In genomic region chr7:155450558-155450827, GRCh38 we compare ENCODE assay signal across 22 cellular contexts. TPM values are rescaled to one million over a fixed set of nuclear protein-coding genes. Genes with fewer than 3 reads are reported as not detected.
DNase-seq lines count a peak whose midpoint lies in the region; ATAC-seq and TF ChIP-seq lines count a peak whose summit lies in the region.
"Had no signal": no experiment of that assay in that cellular context is flagged by ENCODE, and none has a peak within 500 bp of the region (broad histone marks: within the 10 kb centered on the region; RNA-seq: fewer than 3 reads in every experiment).

No MANE protein-coding gene starts in this region.

- H3K4me1 Mint-ChIP-seq in GM23338 (peaks cover 25% of the 10 kb centered on the region), neural progenitor cell (peaks cover 48% of the 10 kb centered on the region)
- H3K4me1 Mint-ChIP-seq in stimulated activated naive B cell treated with anti-CD40 and anti-IgM and Interleukin-4, amounts not matched to agents 10 μg/mL and 1 μg/mL and 100 μg/mL, for 72 hours: peaks cover 32 to 47% of the 10 kb centered on the region in 2 donors

- H3K27me3 Mint-ChIP-seq in GM23338 (ENCODE audit: insufficient read depth, low read depth, poor library complexity) (peaks cover 100% of the 10 kb centered on the region), neural progenitor cell (ENCODE audit: insufficient read depth, low read depth) (peaks cover 84% of the 10 kb centered on the region)
- H3K27me3 Mint-ChIP-seq in stimulated activated naive B cell treated with anti-CD40 and anti-IgM and Interleukin-4, amounts not matched to agents 10 μg/mL and 1 μg/mL and 100 μg/mL, for 72 hours: peaks cover 65 to 90% of the 10 kb centered on the region in 2 donors

- H4K20me1 ChIP-seq in GM23338 (replicated peaks; ENCODE audit: insufficient read depth) (peaks cover 35% of the 10 kb centered on the region), neural progenitor cell (ENCODE audit: low read depth) (peaks cover 86% of the 10 kb centered on the region)

- peak overlapping the region; percentile 54; the same call in 1 of the 2 replicates for H3K4me3 ChIP-seq in GM23338
- peak overlapping the region; percentile 55 for H3K4me3 ChIP-seq in iPS-15b (ENCODE audit: low read depth, low read length)
- no peak overlapping the region for H3K4me3 ChIP-seq in neural progenitor cell
- H3K4me3 ChIP-seq in colonic mucosa: no peak overlapping the region

- H3K9me2 ChIP-seq in GM23338 (ENCODE audit: insufficient read depth): no peaks in the 10 kb centered on the region

- H3K9me3 Mint-ChIP-seq in GM23338 (peaks cover 13% of the 10 kb centered on the region), neural progenitor cell (peaks cover 3% of the 10 kb centered on the region)
- H3K9me3 Mint-ChIP-seq in stimulated activated naive B cell treated with anti-CD40 and anti-IgM and Interleukin-4, amounts not matched to agents 10 μg/mL and 1 μg/mL and 100 μg/mL, for 72 hours: no peaks in the 10 kb centered on the region
- H3K9me3 Mint-ChIP-seq: CD8-positive, alpha-beta memory T cell had no signal

- no peak overlapping the region for H2AFZ ChIP-seq in GM23338
- no peak overlapping the region for H2AFZ ChIP-seq in neural progenitor cell (replicated peaks)

- TF ChIP-seq CTCF in GM23338 (conservative IDR thresholded peaks at IDR 0.05; ENCODE audit: low read depth in 2 of 2): no peak
- TF ChIP-seq CTCF in neural progenitor cell (IDR thresholded peaks at IDR 0.05): no peak
- no peak for TF ChIP-seq CTCF in colonic mucosa (IDR thresholded peaks at IDR 0.05)

- DNase-seq in GM23338 (ENCODE audit: low spot score) (no peak), neural progenitor cell (ENCODE audit: low spot score) (no peak), hepatic stellate cell (ENCODE audit: low spot score) (no peak), NCI-H1417 treated with DMSO at 0.1 percent for 48 hours (lab: John Stamatoyannopoulos, UW) (no peak), colonic mucosa (no peak)
- DNase-seq in stimulated activated naive B cell treated with anti-CD40 and anti-IgM and Interleukin-4, amounts not matched to agents 10 μg/mL and 1 μg/mL and 100 μg/mL, for 72 hours: no peak
- DNase-seq: ACHN; BE2C; C1 segment of cervical spinal cord; CD4-positive, CD25-positive, alpha-beta regulatory T cell; COR-L47; DMS 273 treated with DMSO at 0.1 percent for 48 hours; DMS53; DND-41; EL; HCEC 1CT; IMR-90 had no signal

- no peak overlapping the region for H3K27ac Mint-ChIP-seq in GM23338
- no peak overlapping the region for H3K27ac Mint-ChIP-seq in neural progenitor cell
- H3K27ac Mint-ChIP-seq in stimulated activated naive B cell treated with anti-CD40 and anti-IgM and Interleukin-4, amounts not matched to agents 10 μg/mL and 1 μg/mL and 100 μg/mL, for 72 hours: peak overlapping the region; percentile 74
- H3K27ac Mint-ChIP-seq: CD4-positive, CD25-positive, alpha-beta regulatory T cell; CD8-positive, alpha-beta memory T cell had no signal

- H3K27ac ChIP-seq in GM23338 (ENCODE audit: low read depth) (no peak overlapping the region), neural progenitor cell (no peak overlapping the region), colonic mucosa (no peak overlapping the region)
- H3K27ac ChIP-seq: HL-60 had no signal

- H3K9me3 ChIP-seq in iPS-15b (ENCODE audit: control insufficient read depth, insufficient read depth, low read length): no peaks in the 10 kb centered on the region
- H3K9me3 ChIP-seq in neural progenitor cell (ENCODE audit: low read depth): no peaks in the 10 kb centered on the region
- no peaks in the 10 kb centered on the region for H3K9me3 ChIP-seq in colonic mucosa
- H3K9me3 ChIP-seq: BE2C had no signal

- H3K4me2 ChIP-seq in GM23338: peak overlapping the region; percentile 79
- H3K4me2 ChIP-seq in neural progenitor cell: no peak overlapping the region

- intact Hi-C loops in colonic mucosa (cut with DNase I): no loop called here

- H3K4me3 Mint-ChIP-seq in GM23338 (no peak overlapping the region), neural progenitor cell (peak overlapping the region; percentile 80)
- peak overlapping the region; percentile 22 to 57 for H3K4me3 Mint-ChIP-seq in stimulated activated naive B cell treated with anti-CD40 and anti-IgM and Interleukin-4, amounts not matched to agents 10 μg/mL and 1 μg/mL and 100 μg/mL, for 72 hours

- H3K9ac ChIP-seq in iPS-15b (ENCODE audit: low read depth, low read length) (no peak overlapping the region), neural progenitor cell (no peak overlapping the region), colonic mucosa (ENCODE audit: low read depth in 2 of 2, low read length in 2 of 2) (no peak overlapping the region)

- H3K36me3 ChIP-seq in GM23338 (ENCODE audit: insufficient read depth): no peaks in the 10 kb centered on the region
- H3K36me3 ChIP-seq in iPS-15b (ENCODE audit: control insufficient read depth, insufficient read depth, low read length): no peaks in the 10 kb centered on the region
- no peaks in the 10 kb centered on the region for H3K36me3 ChIP-seq in neural progenitor cell
- no peaks in the 10 kb centered on the region for H3K36me3 ChIP-seq in colonic mucosa
- H3K36me3 ChIP-seq: BE2C had no signal

- no peak for ATAC-seq in GM23338
- ATAC-seq in stimulated activated naive B cell treated with anti-CD40 and anti-IgM and Interleukin-4, amounts not matched to agents 10 μg/mL and 1 μg/mL and 100 μg/mL, for 72 hours (replicated peaks): no peak

- no peaks in the 10 kb centered on the region for H3K79me2 ChIP-seq in GM23338 (replicated peaks; ENCODE audit: insufficient read depth)
- H3K79me2 ChIP-seq in neural progenitor cell (ENCODE audit: low read depth): no peaks in the 10 kb centered on the region

- H3F3A ChIP-seq in GM23338 (replicated peaks; ENCODE audit: low read depth) (peaks cover 22% of the 10 kb centered on the region), neural progenitor cell (ENCODE audit: low read depth) (peaks cover 18% of the 10 kb centered on the region)

- peaks cover 36% of the 10 kb centered on the region for H3K4me1 ChIP-seq in GM23338 (ENCODE audit: insufficient read depth)
- H3K4me1 ChIP-seq in iPS-15b (ENCODE audit: control insufficient read depth, insufficient read depth, low read length): no peaks in the 10 kb centered on the region
- H3K4me1 ChIP-seq in neural progenitor cell: peaks cover 19% of the 10 kb centered on the region
- peaks cover 3% of the 10 kb centered on the region for H3K4me1 ChIP-seq in colonic mucosa
- H3K4me1 ChIP-seq: BE2C had no signal

- H3K36me3 Mint-ChIP-seq in GM23338 (ENCODE audit: low read depth) (no peaks in the 10 kb centered on the region), neural progenitor cell (peaks cover 3% of the 10 kb centered on the region)
- peaks cover 2 to 12% of the 10 kb centered on the region in 2 donors for H3K36me3 Mint-ChIP-seq in stimulated activated naive B cell treated with anti-CD40 and anti-IgM and Interleukin-4, amounts not matched to agents 10 μg/mL and 1 μg/mL and 100 μg/mL, for 72 hours
- H3K36me3 Mint-ChIP-seq: CD4-positive, CD25-positive, alpha-beta regulatory T cell; CD8-positive, alpha-beta memory T cell had no signal

- H3K27me3 ChIP-seq in GM23338 (ENCODE audit: insufficient read depth) (peaks cover 100% of the 10 kb centered on the region), iPS-15b (ENCODE audit: control insufficient read depth, insufficient read depth, low read length) (peaks cover 98% of the 10 kb centered on the region), neural progenitor cell (peaks cover 100% of the 10 kb centered on the region), colonic mucosa (peaks cover 81% of the 10 kb centered on the region)

TF ChIP-seq in GM23338, 12 proteins besides CTCF, POLR2A, EP300 and RAD21 (continues in another document):
- no peak for TF ChIP-seq STAT1 (IDR thresholded peaks at IDR 0.05; ENCODE audit: unreplicated experiment)
- no peak for TF ChIP-seq ETS1 (IDR thresholded peaks at IDR 0.05)
- no peak for TF ChIP-seq EZH2 (IDR thresholded peaks at IDR 0.05; ENCODE audit: low read depth, unreplicated experiment)

RNA-seq across cellular contexts. Expression of gene EN2, which starts 7.4 kb away (rescaled TPM):
- total RNA-seq in GM23338 (2014; rRNA removed; shearing (Covaris generic)): not detected in 2 replicates
- not detected in 2 replicates for polyA plus RNA-seq in GM23338 (2016; fragmentation: Nextera tagmentation; extraction: Ambion mirVana)
- total RNA-seq in neural progenitor cell (ENCODE audit: low replicate concordance) (not detected in 2 replicates), colonic mucosa (not detected)
- total RNA-seq: A172; CD4-positive, CD25-positive, alpha-beta regulatory T cell; CD8-positive, alpha-beta memory T cell; HT1080; IMR-90 had no signal
- polyA plus RNA-seq: CD4-positive, CD25-positive, alpha-beta regulatory T cell; CD8-positive, alpha-beta memory T cell; IMR-90 had no signal

Comparison
In these comparisons a context has a peak if more than half of its experiments do, and no peak if none do; other contexts are left out.
1. H3K4me3 ChIP-seq: peak in GM23338 (single experiment) and iPS-15b (single experiment); none in neural progenitor cell (single experiment) and colonic mucosa (single experiment).